In the genomic region with DNA sequence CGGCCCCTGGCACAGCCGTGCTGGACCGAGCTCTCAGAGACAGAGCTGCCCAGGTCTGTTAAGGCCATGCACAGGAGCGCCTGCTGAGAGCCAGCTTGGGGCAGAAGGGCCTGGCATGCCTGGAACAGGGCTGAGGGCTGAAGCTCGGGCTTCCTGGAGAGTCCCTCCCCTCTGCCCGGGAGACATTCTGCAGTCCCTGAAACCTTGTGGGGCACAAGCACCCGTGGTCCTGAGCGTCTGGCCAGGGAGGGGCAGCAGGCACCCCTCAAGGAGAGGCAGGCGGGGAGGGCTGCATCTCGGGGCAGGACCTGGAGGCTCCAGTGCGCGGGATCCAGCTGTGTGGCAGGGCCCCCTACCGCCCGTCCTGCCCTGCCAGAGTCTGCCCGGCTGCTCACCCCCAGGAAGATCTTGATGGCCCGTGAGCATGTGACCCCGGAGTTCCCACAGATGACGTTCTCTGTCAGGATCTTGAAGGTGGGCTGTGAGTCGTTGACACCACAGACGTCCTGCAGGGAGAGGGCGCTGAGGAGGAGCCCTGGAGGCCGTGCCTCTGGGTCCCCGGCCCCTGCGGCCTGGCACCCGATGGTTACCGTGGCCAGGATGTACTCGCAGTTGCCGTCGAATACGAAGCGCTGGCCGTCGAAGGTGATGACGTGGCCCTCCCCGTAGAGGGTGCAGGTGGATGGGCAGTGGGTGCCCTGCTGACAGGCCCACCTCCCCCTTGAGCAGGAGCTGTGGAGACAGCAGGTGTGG, we compare ENCODE assay signal across 18 cellular contexts. TPM values are rescaled to one million over a fixed set of nuclear protein-coding genes. Genes with fewer than 3 reads are reported as not detected.
DNase-seq lines count a peak whose midpoint lies in the region; ATAC-seq and TF ChIP-seq lines count a peak whose summit lies in the region.
"Had no signal": no experiment of that assay in that cellular context is flagged by ENCODE, and none has a peak within 500 bp of the region (broad histone marks: within the 10 kb centered on the region; RNA-seq: fewer than 3 reads in every experiment).

No MANE protein-coding gene starts in this region.

- no peaks in the 10 kb centered on the region for H3K27me3 Mint-ChIP-seq in endodermal cell (ENCODE audit: insufficient read depth)
- no peaks in the 10 kb centered on the region for H3K27me3 Mint-ChIP-seq in progenitor cell of endocrine pancreas
- H3K27me3 Mint-ChIP-seq: CD8-positive, alpha-beta memory T cell; IgD-negative memory B cell had no signal

- no peak overlapping the region for H3K9ac ChIP-seq in Karpas-422 (ENCODE audit: low read length)
- H3K9ac ChIP-seq in endodermal cell (ENCODE audit: extremely low read depth, low read length, poor library complexity, severe bottlenecking): no peak overlapping the region
- H3K9ac ChIP-seq: BLaER1, KMS-11 had no signal

- H4K20me1 ChIP-seq in Karpas-422 (ENCODE audit: insufficient read depth, low read depth, low read length): 0 out of 2 replicates have a peak, but pooled peaks cover 3% of the 10 kb centered on the region

- WGBS in endodermal cell (ENCODE audit: insufficient coverage in 1 of 2, insufficient read length in 1 of 2), 2 experiments: 92 to 93% methylated on average over 19 to 35 of the region's 35 CpGs
- 62 to 73% methylated on average over 21 to 28 of the region's 35 CpGs for WGBS in tibial nerve, 2 donors

- no peak overlapping the region for H3K4me2 ChIP-seq in Karpas-422 (ENCODE audit: low read depth, low read length, poor library complexity, severe bottlenecking)
- H3K4me2 ChIP-seq: BLaER1, KMS-11 had no signal

- TF ChIP-seq EP300 in tibial nerve (IDR thresholded peaks at IDR 0.05): no peak

- DNase-seq in Right ventricle myocardium superior (no peak), right atrium auricular region (ENCODE audit: low spot score) (no peak), Karpas-422 (peak; percentile 48), endodermal cell (peak; percentile 66), mucosa of descending colon (no peak), tibial nerve (ENCODE audit: low spot score in 2 of 2) (no peak), progenitor cell of endocrine pancreas (ENCODE audit: low spot score, unreplicated experiment) (no peak), HCEC 1CT (no peak)
- DNase-seq: 8988T; AML-193; CD8-positive, alpha-beta memory T cell; DMS153; DMS79 treated with DMSO at 0.1 percent for 48 hours; GDM1 had no signal

- H3K27me3 ChIP-seq in right atrium auricular region (no peaks in the 10 kb centered on the region), Karpas-422 (ENCODE audit: low read length) (no peaks in the 10 kb centered on the region), endodermal cell (ENCODE audit: control insufficient read depth, insufficient read depth, low read length, poor library complexity, severe bottlenecking) (no peaks in the 10 kb centered on the region), tibial nerve (no peaks in the 10 kb centered on the region)
- H3K27me3 ChIP-seq: BLaER1 had no signal

- no peak overlapping the region for H2AFZ ChIP-seq in Karpas-422 (ENCODE audit: low read length)

- H3K9me2 ChIP-seq in Karpas-422 (replicated peaks; ENCODE audit: insufficient read depth, low read length): no peaks in the 10 kb centered on the region

- H3K27ac ChIP-seq in right atrium auricular region: no peak overlapping the region
- no peak overlapping the region for H3K27ac ChIP-seq in Karpas-422 (ENCODE audit: low read length)
- H3K27ac ChIP-seq in endodermal cell (ENCODE audit: low read depth, low read length): no peak overlapping the region
- no peak overlapping the region for H3K27ac ChIP-seq in tibial nerve
- H3K27ac ChIP-seq: BLaER1, HL-60, KMS-11 had no signal

- H3K9me3 ChIP-seq in right atrium auricular region (no peaks in the 10 kb centered on the region), Karpas-422 (ENCODE audit: low read length) (no peaks in the 10 kb centered on the region), endodermal cell (ENCODE audit: control insufficient read depth, low read length) (no peaks in the 10 kb centered on the region), mucosa of descending colon (no peaks in the 10 kb centered on the region), tibial nerve (no peaks in the 10 kb centered on the region)
- H3K9me3 ChIP-seq: BLaER1 had no signal

- H3K27ac Mint-ChIP-seq in endodermal cell: no peak overlapping the region
- H3K27ac Mint-ChIP-seq in progenitor cell of endocrine pancreas: no peak overlapping the region
- H3K27ac Mint-ChIP-seq: CD8-positive, alpha-beta memory T cell; IgD-negative memory B cell had no signal

- H3K36me3 ChIP-seq in right atrium auricular region (no peaks in the 10 kb centered on the region), Karpas-422 (ENCODE audit: insufficient read depth, low read length) (no peaks in the 10 kb centered on the region), endodermal cell (ENCODE audit: control insufficient read depth, insufficient read depth, low read length) (no peaks in the 10 kb centered on the region), mucosa of descending colon (ENCODE audit: low read depth) (no peaks in the 10 kb centered on the region), tibial nerve (peaks cover 0 to 39% (median 0%) of the 10 kb centered on the region in 3 donors)

- H3K9me3 Mint-ChIP-seq in endodermal cell: no peaks in the 10 kb centered on the region
- H3K9me3 Mint-ChIP-seq in progenitor cell of endocrine pancreas (ENCODE audit: low read depth): no peaks in the 10 kb centered on the region
- H3K9me3 Mint-ChIP-seq: CD8-positive, alpha-beta memory T cell had no signal

- H3K4me1 Mint-ChIP-seq in endodermal cell (no peaks in the 10 kb centered on the region), progenitor cell of endocrine pancreas (ENCODE audit: low read depth) (no peaks in the 10 kb centered on the region)
- H3K4me1 Mint-ChIP-seq: IgD-negative memory B cell had no signal

- H3K36me3 Mint-ChIP-seq in endodermal cell (ENCODE audit: low read depth): no peaks in the 10 kb centered on the region
- no peaks in the 10 kb centered on the region for H3K36me3 Mint-ChIP-seq in progenitor cell of endocrine pancreas (ENCODE audit: insufficient read depth)

- no peak for TF ChIP-seq CTCF in right atrium auricular region (IDR thresholded peaks at IDR 0.05)
- no peak for TF ChIP-seq CTCF in endodermal cell (conservative IDR thresholded peaks at IDR 0.05)
- TF ChIP-seq CTCF in mucosa of descending colon (IDR thresholded peaks at IDR 0.05): no peak
- TF ChIP-seq CTCF in tibial nerve (IDR thresholded peaks at IDR 0.05): no peak
- no peak for TF ChIP-seq CTCF in progenitor cell of endocrine pancreas (IDR thresholded peaks at IDR 0.05; ENCODE audit: unreplicated experiment)

- H3K79me2 ChIP-seq in Karpas-422 (ENCODE audit: low read length): no peaks in the 10 kb centered on the region

- no peak overlapping the region for H3K4me3 ChIP-seq in right atrium auricular region
- no peak overlapping the region for H3K4me3 ChIP-seq in Karpas-422 (ENCODE audit: low read length)
- H3K4me3 ChIP-seq in endodermal cell (ENCODE audit: low read length): no peak overlapping the region
- no peak overlapping the region for H3K4me3 ChIP-seq in mucosa of descending colon
- H3K4me3 ChIP-seq in tibial nerve: no peak overlapping the region
- H3K4me3 ChIP-seq: BLaER1 had no signal

- H3K4me3 Mint-ChIP-seq in endodermal cell (no peak overlapping the region), progenitor cell of endocrine pancreas (ENCODE audit: low read depth) (no peak overlapping the region)
- H3K4me3 Mint-ChIP-seq: CD8-positive, alpha-beta memory T cell; IgD-negative memory B cell had no signal

- intact Hi-C loops in Right ventricle myocardium superior (cut with DNase I): no loop called here
- intact Hi-C loops in mucosa of descending colon (cut with DNase I, micrococcal nuclease): no loop called here

- no peaks in the 10 kb centered on the region for H3K4me1 ChIP-seq in right atrium auricular region
- no peaks in the 10 kb centered on the region for H3K4me1 ChIP-seq in Karpas-422 (ENCODE audit: low read length)
- no peaks in the 10 kb centered on the region for H3K4me1 ChIP-seq in endodermal cell (ENCODE audit: control insufficient read depth, insufficient read depth, low read length)
- no peaks in the 10 kb centered on the region for H3K4me1 ChIP-seq in mucosa of descending colon (ENCODE audit: low read depth)
- no peaks in the 10 kb centered on the region for H3K4me1 ChIP-seq in tibial nerve

- ATAC-seq in Right ventricle myocardium superior (ENCODE audit: poor library complexity) (peak; percentile 3), mucosa of descending colon (peak; percentile 19)

- TF ChIP-seq POLR2A in tibial nerve (IDR thresholded peaks at IDR 0.05): no peak

RNA-seq across cellular contexts. Expression of gene MUC6, which starts 10.9 kb away (rescaled TPM):
- not detected for total RNA-seq in Right ventricle myocardium superior
- total RNA-seq in right atrium auricular region: not detected
- not detected in 2 replicates for total RNA-seq in Karpas-422 (2014; rRNA removed; shearing (Covaris generic); ENCODE audit: low replicate concordance)
- under 1 TPM; 0.26 to 0.40 TPM for total RNA-seq in endodermal cell
- polyA plus RNA-seq in endodermal cell (2013, experiment 1 of 2): 0.04 TPM
- not detected for polyA plus RNA-seq in endodermal cell (2013, experiment 2 of 2)
- total RNA-seq in mucosa of descending colon: not detected
- 1 to 10 TPM in 1 of 4 donors, under 1 TPM in 2, not detected in 1; under 0.01 to 2.7 (median under 0.01) TPM for total RNA-seq in tibial nerve
- 1.6 and 1.9 TPM in 2 replicates for total RNA-seq in progenitor cell of endocrine pancreas
- total RNA-seq: CD8-positive, alpha-beta memory T cell had no signal
- polyA plus RNA-seq: CD8-positive, alpha-beta memory T cell; IgD-negative memory B cell had no signal

RNA-seq across cellular contexts. Expression of gene MUC2, which starts 49.1 kb away (rescaled TPM):
- total RNA-seq in Right ventricle myocardium superior (not detected), right atrium auricular region (not detected), endodermal cell (not detected), mucosa of descending colon (1,000 to 10,000 TPM in 2 of 3 donors, 100 to 1,000 TPM in 1; 379 to 1,246 (median 1,109) TPM), tibial nerve (not detected), progenitor cell of endocrine pancreas (not detected in 2 replicates)
- not detected in 2 replicates for total RNA-seq in Karpas-422 (2014; rRNA removed; shearing (Covaris generic); ENCODE audit: low replicate concordance)
- polyA plus RNA-seq in endodermal cell (2013, experiment 1 of 2): not detected
- polyA plus RNA-seq in endodermal cell (2013, experiment 2 of 2): not detected
- total RNA-seq: CD8-positive, alpha-beta memory T cell had no signal
- polyA plus RNA-seq: CD8-positive, alpha-beta memory T cell; IgD-negative memory B cell had no signal

Comparison
In these comparisons a context has a peak if more than half of its experiments do, and no peak if none do; other contexts are left out.
1. DNase-seq: peak in Karpas-422 (single experiment) and endodermal cell (single experiment); none in Right ventricle myocardium superior (single experiment), right atrium auricular region (single experiment), mucosa of descending colon (0 of 3), tibial nerve (0 of 2), progenitor cell of endocrine pancreas (single experiment) and HCEC 1CT (single experiment).
2. RNA of gene MUC2, which starts 49.1 kb away (total RNA-seq): 379 to 1,246 TPM in mucosa of descending colon; not detected in Right ventricle myocardium superior (single experiment), not detected in right atrium auricular region, not detected in Karpas-422, not detected in endodermal cell, not detected in tibial nerve and not detected in progenitor cell of endocrine pancreas; every median in the first group is over 100 times any median in the second.